In genomic region chr7:149714910-149715471, GRCh38 we compare ENCODE assay signal across 9 cellular contexts. TPM values are rescaled to one million over a fixed set of nuclear protein-coding genes. Genes with fewer than 3 reads are reported as not detected.
DNase-seq lines count a peak whose midpoint lies in the region; ATAC-seq and TF ChIP-seq lines count a peak whose summit lies in the region.
"Had no signal": no experiment of that assay in that cellular context is flagged by ENCODE, and none has a peak within 500 bp of the region (broad histone marks: within the 10 kb centered on the region; RNA-seq: fewer than 3 reads in every experiment).

No MANE protein-coding gene starts in this region.

- peak overlapping the region; percentile 78 for H3K4me3 ChIP-seq in iPS-11a (ENCODE audit: low read depth, low read length)

- H3K27me3 Mint-ChIP-seq in activated T-helper 17 cell treated with anti-CD3 and anti-CD28 coated beads, Interleukin-2, amount 50 U/mL, for 72 hours, result no peaks in the 10 kb centered on the region

- H3K4me3 Mint-ChIP-seq in activated T-helper 17 cell treated with anti-CD3 and anti-CD28 coated beads, Interleukin-2, amount 50 U/mL, for 72 hours, result peak overlapping the region; percentile 83

- H3K36me3 Mint-ChIP-seq in activated T-helper 17 cell treated with anti-CD3 and anti-CD28 coated beads, Interleukin-2, amount 50 U/mL, for 72 hours (ENCODE audit: low read depth), result peaks cover 5% of the 10 kb centered on the region

- H3K27ac Mint-ChIP-seq in activated T-helper 17 cell treated with anti-CD3 and anti-CD28 coated beads, Interleukin-2, amount 50 U/mL, for 72 hours, result peak overlapping the region; percentile 67

- peak; percentile 5 for ATAC-seq in HG03457 (IDR thresholded peaks at IDR 0.05; ENCODE audit: unreplicated experiment)
- ATAC-seq in activated T-helper 17 cell treated with anti-CD3 and anti-CD28 coated beads, Interleukin-2, amount 50 U/mL, for 72 hours (replicated peaks), result peak; percentile 41

- peaks cover 18% of the 10 kb centered on the region for H3K4me1 Mint-ChIP-seq in activated T-helper 17 cell treated with anti-CD3 and anti-CD28 coated beads, Interleukin-2, amount 50 U/mL, for 72 hours

- DNase-seq in activated CD8-positive, alpha-beta memory T cell treated with anti-CD3 and anti-CD28 coated beads, Interleukin-2, amount 50 U/mL, for 4 hours, result peak; percentile 52
- no peak for DNase-seq in activated CD8-positive, alpha-beta memory T cell treated with anti-CD3 and anti-CD28 coated beads, Interleukin-2, amount 50 U/mL, for 48 hours
- DNase-seq in stimulated activated CD4-positive, alpha-beta T cell treated with anti-CD3 and anti-CD28 coated beads, Interleukin-15, amount 100 ng/mL, for 24 hours, result peak; percentile 60
- DNase-seq in GM10266 (ENCODE audit: extremely low spot score), result no peak
- DNase-seq in GM19240 (ENCODE audit: insufficient read length, low spot score), result no peak
- DNase-seq: DND-41 had no signal

- peaks cover 6% of the 10 kb centered on the region for H3K9me3 Mint-ChIP-seq in activated T-helper 17 cell treated with anti-CD3 and anti-CD28 coated beads, Interleukin-2, amount 50 U/mL, for 72 hours

- no peak for TF ChIP-seq CTCF in GM10266 (IDR thresholded peaks at IDR 0.05; ENCODE audit: control insufficient read depth, insufficient read depth, low read depth, missing control alignments)

RNA-seq across cellular contexts. Expression of gene ZNF467, which starts 58.4 kb away (rescaled TPM):
- under 1 TPM in 1 of 2 donors, not detected in 1; 0.42 TPM for total RNA-seq in activated T-helper 17 cell treated with anti-CD3 and anti-CD28 coated beads, Interleukin-2, amount 50 U/mL, for 72 hours

Comparison
In these comparisons a context has a peak if more than half of its experiments do, and no peak if none do; other contexts are left out.
1. DNase-seq: peak in activated CD8-positive, alpha-beta memory T cell treated with anti-CD3 and anti-CD28 coated beads, Interleukin-2, amount 50 U/mL, for 4 hours (single experiment) and stimulated activated CD4-positive, alpha-beta T cell treated with anti-CD3 and anti-CD28 coated beads, Interleukin-15, amount 100 ng/mL, for 24 hours (single experiment); none in activated CD8-positive, alpha-beta memory T cell treated with anti-CD3 and anti-CD28 coated beads, Interleukin-2, amount 50 U/mL, for 48 hours (single experiment), GM10266 (single experiment) and GM19240 (single experiment).